Comparison of ENCODE assay signal across 8 cellular contexts in genomic region chr4:89307446-89308160, GRCh38. TPM values are rescaled to one million over a fixed set of nuclear protein-coding genes. Genes with fewer than 3 reads are reported as not detected.
DNase-seq lines count a peak whose midpoint lies in the region; ATAC-seq and TF ChIP-seq lines count a peak whose summit lies in the region.

Gene GPRIN3 (minus strand): TSS chr4:89307800. CDS start chr4:89250110, 57,690 bp downstream.

- no peak within 1 kb of the TSS for H2AK5ac ChIP-seq in trophoblast cell (ENCODE audit: low read length)

- peak within 1 kb of the TSS; percentile 97 for H2AFZ ChIP-seq in trophoblast cell (ENCODE audit: insufficient read depth, low read length, poor library complexity)

- H3K27ac Mint-ChIP-seq in activated naive CD8-positive, alpha-beta T cell = peak within 1 kb of the TSS; percentile 86

- peak within 1 kb of the TSS; percentile 96 for H3K4me3 Mint-ChIP-seq in activated naive CD8-positive, alpha-beta T cell

- H3K27ac ChIP-seq in cardiac muscle cell (no peak within 1 kb of the TSS), trophoblast cell (ENCODE audit: low read depth, low read length) (no peak within 1 kb of the TSS), aorta (ENCODE audit: low read depth in 1 of 2, low read length in 2 of 2) (no peak within 1 kb of the TSS)

- WGBS in trophoblast cell (ENCODE audit: extremely low coverage, insufficient coverage, insufficient read length) = no CpG with 5 or more reads among the region's 67 CpGs
- 1% methylated on average over 61 to 67 of the region's 67 CpGs for WGBS in aorta, 2 donors

- H3K36me3 ChIP-seq in cardiac muscle cell (no peaks in the 10 kb centered on the region), trophoblast cell (ENCODE audit: control insufficient read depth in 1 of 2, insufficient read depth in 2 of 2, low read length in 2 of 2) (no peaks in the 10 kb centered on the region), aorta (ENCODE audit: control insufficient read depth in 1 of 2, insufficient read depth in 2 of 2, low read length in 1 of 2) (no peaks in the 10 kb centered on the region)

- H2BK5ac ChIP-seq in trophoblast cell (ENCODE audit: low read depth, low read length, poor library complexity) = no peak within 1 kb of the TSS

- H3K4me1 ChIP-seq in cardiac muscle cell (ENCODE audit: low read depth) (peaks cover 12% of the 10 kb centered on the region), trophoblast cell (ENCODE audit: control insufficient read depth in 1 of 2, insufficient read depth in 2 of 2, low read length in 2 of 2) (peaks cover 0 to 8% of the 10 kb centered on the region in 2 experiments), aorta (ENCODE audit: control insufficient read depth in 1 of 2, insufficient read depth in 2 of 2, low read length in 2 of 2) (no peaks in the 10 kb centered on the region)

- no peak within 1 kb of the TSS for H2BK12ac ChIP-seq in trophoblast cell (ENCODE audit: low read length)

- no peaks in the 10 kb centered on the region for H3K9me3 Mint-ChIP-seq in activated naive CD8-positive, alpha-beta T cell (ENCODE audit: low read depth)

- no peak within 1 kb of the TSS for H2BK120ac ChIP-seq in trophoblast cell (ENCODE audit: insufficient read depth, low read length, poor library complexity)

- H3K27me3 ChIP-seq in cardiac muscle cell (no peaks in the 10 kb centered on the region), trophoblast cell (ENCODE audit: insufficient read depth, low read length) (peaks cover 8% of the 10 kb centered on the region), aorta (ENCODE audit: control insufficient read depth in 1 of 2, insufficient read depth in 2 of 2, low read length in 1 of 2) (no peaks in the 10 kb centered on the region)

- H3K4me3 ChIP-seq in cardiac muscle cell = peak within 1 kb of the TSS; percentile 94
- peak within 1 kb of the TSS; percentile 82 for H3K4me3 ChIP-seq in trophoblast cell (ENCODE audit: low read depth, low read length)
- peak within 1 kb of the TSS in 1 of 2 donors; percentile 56 for H3K4me3 ChIP-seq in aorta (ENCODE audit: low read length in 2 of 2)

- H4K91ac ChIP-seq in trophoblast cell (ENCODE audit: low read depth, low read length) = no peak within 1 kb of the TSS

- peak; percentile 11 for DNase-seq in SIG-M5 treated with dmso at 0.1 percent for 504 hours (lab: John Stamatoyannopoulos, UW; ENCODE audit: unreplicated experiment)
- DNase-seq in SIG-M5 (lab: John Stamatoyannopoulos, UW) = no peak
- peak; percentile 29 for DNase-seq in SK-MEL-5 (ENCODE audit: low read depth, low spot score)
- DNase-seq in cardiac muscle cell (ENCODE audit: low read depth in 1 of 2, low spot score in 1 of 2) = peak; percentile 35 to 71
- DNase-seq in trophoblast cell = no peak
- peak; percentile 74 to 82 for DNase-seq in aorta

- H3K4me1 Mint-ChIP-seq in activated naive CD8-positive, alpha-beta T cell (ENCODE audit: low read depth) = peaks cover 65% of the 10 kb centered on the region

- intact Hi-C loops in aorta (cut with DNase I) = no loop called here

- no peak within 1 kb of the TSS for H3K9ac ChIP-seq in trophoblast cell (ENCODE audit: low read length)

- no peaks in the 10 kb centered on the region for H3K79me1 ChIP-seq in trophoblast cell (ENCODE audit: low read length)

- H3K4me2 ChIP-seq in trophoblast cell (ENCODE audit: low read length) = peak within 1 kb of the TSS; percentile 95

- H3K36me3 Mint-ChIP-seq in activated naive CD8-positive, alpha-beta T cell = peaks cover 7% of the 10 kb centered on the region

- H3K27me3 Mint-ChIP-seq in activated naive CD8-positive, alpha-beta T cell = no peaks in the 10 kb centered on the region

- H3K14ac ChIP-seq in trophoblast cell (ENCODE audit: low read length) = no peak within 1 kb of the TSS

- H3K9me3 ChIP-seq in cardiac muscle cell (ENCODE audit: low read depth) (no peaks in the 10 kb centered on the region), trophoblast cell (ENCODE audit: insufficient read depth, low read depth, low read length) (no peaks in the 10 kb centered on the region), aorta (ENCODE audit: control insufficient read depth, low read length) (no peaks in the 10 kb centered on the region)

- H3K18ac ChIP-seq in trophoblast cell (ENCODE audit: low read length) = peak within 1 kb of the TSS; percentile 9

- no peak within 1 kb of the TSS for H3K23ac ChIP-seq in trophoblast cell (ENCODE audit: low read length)

- in situ Hi-C loops in SK-MEL-5 (cut with HindIII; ENCODE audit: low pct_unique_long_range_greater_than_20kb, low sequenced_read_pairs) = no loop called here

- no peaks in the 10 kb centered on the region for H3K79me2 ChIP-seq in trophoblast cell (ENCODE audit: control insufficient read depth, insufficient read depth, low read length, poor library complexity)

- H4K8ac ChIP-seq in trophoblast cell (ENCODE audit: low read depth, low read length) = no peak within 1 kb of the TSS

- peak; percentile 86 for ATAC-seq in HG03432 (IDR thresholded peaks at IDR 0.05; ENCODE audit: unreplicated experiment)
- peak; percentile 69 for ATAC-seq in aorta (ENCODE audit: low FRiP score)

- H4K12ac ChIP-seq in trophoblast cell (ENCODE audit: low read depth, low read length) = no peak within 1 kb of the TSS

- no peak within 1 kb of the TSS for H3K4ac ChIP-seq in trophoblast cell (ENCODE audit: low read depth, low read length)

- no peak for TF ChIP-seq CTCF in cardiac muscle cell (IDR thresholded peaks at IDR 0.05; ENCODE audit: low read depth, low read length)

RNA-seq across cellular contexts. Expression of gene GPRIN3, which starts in this region (rescaled TPM):
- 3.8 and 5.1 TPM in 2 replicates for total RNA-seq in SK-MEL-5 (2014; rRNA removed; shearing (Covaris generic))
- polyA plus RNA-seq in SK-MEL-5 (2015; cell fraction: cytosol; rRNA removed) = 1.2 and 1.9 TPM in 2 replicates
- 1.4 and 2.3 TPM in 2 replicates for polyA plus RNA-seq in SK-MEL-5 (2015; cell fraction: nucleus; rRNA removed)
- total RNA-seq in cardiac muscle cell (9.7 and 18.0 TPM in 2 replicates), aorta (1 to 10 TPM; 6.3 to 9.8 TPM)
- polyA plus RNA-seq in cardiac muscle cell (5.1 and 7.1 TPM in 2 replicates), aorta (1 to 10 TPM in 1 of 2 donors, under 1 TPM in 1; 0.08 to 1.6 TPM)
- 0.19 TPM in 2 replicates for polyA plus RNA-seq in trophoblast cell (2013)

Comparison
In these comparisons a context has a peak if more than half of its experiments do, and no peak if none do; other contexts are left out.
1. DNase-seq: peak in SIG-M5 treated with dmso at 0.1 percent for 504 hours (single experiment), SK-MEL-5 (single experiment), cardiac muscle cell (2 of 2) and aorta (2 of 2); none in SIG-M5 (single experiment) and trophoblast cell (0 of 2).